Comparison of ENCODE assay signal across 11 cellular contexts in the genomic region with DNA sequence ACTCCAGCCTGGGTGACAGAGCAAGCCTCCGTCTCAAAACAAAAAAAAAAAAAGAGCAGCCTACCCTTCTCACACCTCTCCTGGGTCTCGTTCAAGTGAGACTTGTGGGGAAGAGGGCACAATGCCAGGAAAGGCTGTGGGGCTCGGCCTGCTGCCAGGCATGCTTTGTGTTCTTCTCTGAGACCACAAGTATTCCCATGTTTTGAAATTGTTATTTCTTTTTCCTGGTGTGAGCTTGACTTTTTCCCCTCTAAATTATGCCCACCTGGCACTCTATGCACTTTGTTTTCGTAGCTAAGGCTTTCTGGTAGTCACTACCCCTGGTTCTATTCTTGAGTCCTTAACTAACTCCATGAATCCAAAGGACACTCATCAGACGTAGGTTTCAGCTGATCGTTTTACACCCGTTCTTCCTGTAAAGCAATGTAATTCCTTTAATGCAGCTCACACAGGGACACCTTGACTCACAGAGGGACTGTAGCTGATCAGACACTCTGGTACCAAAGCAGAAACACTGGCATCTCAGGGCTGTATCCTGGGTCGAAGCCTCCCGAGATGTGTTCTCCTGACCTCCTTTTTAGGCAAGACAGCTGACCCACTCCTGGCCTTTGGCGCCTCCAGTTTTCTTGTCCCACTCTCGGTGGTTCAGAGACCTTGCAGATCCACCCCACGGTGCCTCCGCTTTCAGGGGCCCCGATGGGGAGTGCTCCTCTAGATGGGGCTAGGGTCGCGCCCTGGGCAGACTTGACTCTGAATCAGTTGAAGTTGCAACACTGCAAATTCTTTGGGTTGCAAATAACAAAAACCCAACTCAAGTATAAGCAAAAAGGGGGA.
DNase-seq lines count a peak whose midpoint lies in the region; ATAC-seq and TF ChIP-seq lines count a peak whose summit lies in the region.
"Had no signal": no experiment of that assay in that cellular context is flagged by ENCODE, and none has a peak within 500 bp of the region (broad histone marks: within the 10 kb centered on the region; RNA-seq: fewer than 3 reads in every experiment).

No MANE protein-coding gene starts in this region.

- H3K27me3 ChIP-seq in heart left ventricle (peaks cover 0 to 32% (median 0%) of the 10 kb centered on the region in 9 donors), fibroblast of lung (ENCODE audit: control insufficient read depth, insufficient read depth, low read length) (no peaks in the 10 kb centered on the region), upper lobe of right lung (no peaks in the 10 kb centered on the region)

- no peaks in the 10 kb centered on the region for H3K4me1 Mint-ChIP-seq in natural killer cell

- WGBS in heart left ventricle, 4 donors, result 65 to 68% (median 66%) methylated on average over 16 of the region's 16 CpGs

- H3K9me3 Mint-ChIP-seq in natural killer cell, result peaks cover 0 to 2% of the 10 kb centered on the region in 2 donors

- peaks cover 22 to 36% of the 10 kb centered on the region in 2 donors for H3K27me3 Mint-ChIP-seq in natural killer cell (ENCODE audit: low read depth in 2 of 2)

- no peak overlapping the region for H2AFZ ChIP-seq in fibroblast of lung (ENCODE audit: low read length)

- H3K36me3 Mint-ChIP-seq in natural killer cell, result no peaks in the 10 kb centered on the region

- no peak for ATAC-seq in Right ventricle myocardium superior (ENCODE audit: poor library complexity)
- ATAC-seq in heart left ventricle, result no peak
- ATAC-seq in upper lobe of right lung, result peak; percentile 59
- ATAC-seq in natural killer cell, result no peak
- ATAC-seq in HG03378 (IDR thresholded peaks at IDR 0.05; ENCODE audit: unreplicated experiment), result no peak
- ATAC-seq: activated CD8-positive, alpha-beta T cell treated with anti-CD3 and anti-CD28 coated beads, Interleukin-2, amount 10 ng/mL, durations not matched to agents 7 days and 5 days; SK-N-SH treated with all-trans-retinoic acid at 6 μM for 48 hours had no signal

- H3K27ac ChIP-seq in heart left ventricle (no peak overlapping the region), fibroblast of lung (ENCODE audit: insufficient read depth, low read length) (no peak overlapping the region), upper lobe of right lung (no peak overlapping the region)
- H3K27ac ChIP-seq: C4-2B had no signal

- H3K36me3 ChIP-seq in heart left ventricle (no peaks in the 10 kb centered on the region), fibroblast of lung (ENCODE audit: control insufficient read depth, insufficient read depth, low read length) (no peaks in the 10 kb centered on the region), upper lobe of right lung (no peaks in the 10 kb centered on the region)

- TF ChIP-seq POLR2A in heart left ventricle (IDR thresholded peaks at IDR 0.05), result no peak

- H3K4me3 ChIP-seq in heart left ventricle (no peak overlapping the region), fibroblast of lung (replicated peaks in 1 of 4; ENCODE audit: control extremely low read depth in 1 of 4, insufficient read depth in 1 of 4, low read depth in 3 of 4, low read length in 4 of 4) (no peak overlapping the region), upper lobe of right lung (no peak overlapping the region)

- H3K79me2 ChIP-seq in fibroblast of lung (ENCODE audit: control insufficient read depth, insufficient read depth, low read length), result no peaks in the 10 kb centered on the region

- H3K27ac Mint-ChIP-seq in natural killer cell, result no peak overlapping the region
- H3K27ac Mint-ChIP-seq: activated CD8-positive, alpha-beta T cell treated with anti-CD3 and anti-CD28 coated beads, Interleukin-2, amount 10 ng/mL, durations not matched to agents 7 days and 5 days had no signal

- no peaks in the 10 kb centered on the region for H4K20me1 ChIP-seq in fibroblast of lung (ENCODE audit: control insufficient read depth, extremely low read depth, insufficient read depth, low read length)

- intact Hi-C loops in Right ventricle myocardium superior (cut with DNase I), result no loop called here
- intact Hi-C loops in heart left ventricle (cut with DNase I), result no loop called here
- intact Hi-C loops in upper lobe of right lung (cut with DNase I), result no loop called here
- intact Hi-C loops in natural killer cell (cut with micrococcal nuclease), result no loop called here

- DNase-seq in Right ventricle myocardium superior (peak; percentile 48), heart left ventricle (no peak), NCI-H345 (lab: John Stamatoyannopoulos, UW) (peak; percentile 87), fibroblast of lung (ENCODE audit: low read depth in 2 of 2) (peak; percentile 83 to 84), upper lobe of right lung (peak; percentile 80), natural killer cell (no peak), HT-29 (ENCODE audit: low spot score) (no peak)
- DNase-seq: activated CD8-positive, alpha-beta T cell treated with anti-CD3 and anti-CD28 coated beads, Interleukin-2, amount 10 ng/mL, durations not matched to agents 7 days and 5 days had no signal

- no peak overlapping the region for H3K9ac ChIP-seq in fibroblast of lung (ENCODE audit: insufficient read depth, low read length)

- H3K9me3 ChIP-seq in heart left ventricle (no peaks in the 10 kb centered on the region), fibroblast of lung (ENCODE audit: control insufficient read depth, insufficient read depth, low read depth, low read length) (no peaks in the 10 kb centered on the region), upper lobe of right lung (no peaks in the 10 kb centered on the region)

- H3K4me3 Mint-ChIP-seq in natural killer cell, result no peak overlapping the region
- H3K4me3 Mint-ChIP-seq: activated CD8-positive, alpha-beta T cell treated with anti-CD3 and anti-CD28 coated beads, Interleukin-2, amount 10 ng/mL, durations not matched to agents 7 days and 5 days had no signal

- no peak overlapping the region for H3K4me2 ChIP-seq in fibroblast of lung (ENCODE audit: extremely low read depth, insufficient read depth, low read length)

- H3K4me1 ChIP-seq in heart left ventricle (no peaks in the 10 kb centered on the region), fibroblast of lung (ENCODE audit: control insufficient read depth, extremely low read depth, insufficient read depth, low read length) (peaks cover 5% of the 10 kb centered on the region), upper lobe of right lung (peaks cover 5% of the 10 kb centered on the region)

- TF ChIP-seq CTCF in heart left ventricle (IDR thresholded peaks at IDR 0.05) (no peak), fibroblast of lung (conservative IDR thresholded peaks at IDR 0.05 in 1 of 2, IDR thresholded peaks at IDR 0.05 in 1 of 2; ENCODE audit: low read depth in 1 of 2, low read length in 2 of 2) (no peak), upper lobe of right lung (IDR thresholded peaks at IDR 0.05) (no peak), natural killer cell (IDR thresholded peaks at IDR 0.05) (no peak)

Comparison
In these comparisons a context has a peak if more than half of its experiments do, and no peak if none do; other contexts are left out.
1. DNase-seq: peak in Right ventricle myocardium superior (single experiment), NCI-H345 (single experiment), fibroblast of lung (2 of 2) and upper lobe of right lung (single experiment); none in heart left ventricle (0 of 5), natural killer cell (single experiment) and HT-29 (single experiment).